1 cellular context compared by ENCODE assay signal in genomic region chr1:178538192-178538916, GRCh38.
TF ChIP-seq lines count a peak whose summit lies in the region.

No MANE protein-coding gene starts in this region.

TF ChIP-seq in IMR-90, 13 proteins besides CTCF, POLR2A, EP300 and RAD21 (continued from another document):
- TF ChIP-seq RCOR1 (IDR thresholded peaks at IDR 0.05; ENCODE audit: insufficient replicate concordance, low read length) (no peak), BHLHE40 (IDR thresholded peaks at IDR 0.05; ENCODE audit: low read depth, low read length) (0 out of 2 replicates have a peak, but pooled peaks have one; percentile 20), MXI1 (IDR thresholded peaks at IDR 0.05; ENCODE audit: borderline replicate concordance, low read depth, low read length) (no peak), CEBPB (IDR thresholded peaks at IDR 0.05; ENCODE audit: low read depth, low read length) (0 out of 2 replicates have a peak, but pooled peaks have one; percentile 16)
